15 cellular contexts compared by ENCODE assay signal in genomic region chrX:10163031-10163430, GRCh38.
"Had no signal": no experiment of that assay in that cellular context is flagged by ENCODE, and none has a peak within 500 bp of the region (broad histone marks: within the 10 kb centered on the region; RNA-seq: fewer than 3 reads in every experiment).

No MANE protein-coding gene starts in this region.

- DNase-seq: dermis blood vessel endothelial cell; dorsolateral prefrontal cortex; effector CD4-positive, alpha-beta T cell; effector memory CD4-positive, alpha-beta T cell; foreskin keratinocyte; heart right ventricle; hippocampal formation; left cardiac atrium; left lung; left ventricle myocardium superior; lower lobe of right lung; mesenchymal stem cell; mucosa of descending colon had no signal

- H3K27ac Mint-ChIP-seq: mesothelial cell of epicardium had no signal

- H3K4me3 Mint-ChIP-seq: mesothelial cell of epicardium had no signal

- ATAC-seq: foreskin keratinocyte, gastroesophageal sphincter, heart right ventricle, left cardiac atrium, left lung, left ventricle myocardium superior, lower lobe of right lung, mucosa of descending colon had no signal
